In genomic region chr6:155252581-155252980, GRCh38 we compare ENCODE assay signal across 17 cellular contexts. TPM values are rescaled to one million over a fixed set of nuclear protein-coding genes. Genes with fewer than 3 reads are reported as not detected.
"Had no signal": no experiment of that assay in that cellular context is flagged by ENCODE, and none has a peak within 500 bp of the region (broad histone marks: within the 10 kb centered on the region; RNA-seq: fewer than 3 reads in every experiment).

No MANE protein-coding gene starts in this region.

- H3K27ac ChIP-seq: neutrophil, suprapubic skin, upper lobe of right lung had no signal

- ATAC-seq: activated CD8-positive, alpha-beta T cell treated with anti-CD3 and anti-CD28 coated beads for 36 hours; left lobe of liver; mucosa of descending colon; naive thymus-derived CD4-positive, alpha-beta T cell had no signal

- H3K4me1 ChIP-seq: upper lobe of right lung had no signal

- H3K4me3 ChIP-seq: dorsolateral prefrontal cortex, mucosa of descending colon, suprapubic skin, upper lobe of right lung had no signal

- DNase-seq: activated B cell treated with CpG ODN at 0.5 μM for 24 hours; activated CD4-positive, alpha-beta T cell treated with anti-CD3 and anti-CD28 coated beads for 48 hours; activated CD8-positive, alpha-beta memory T cell treated with anti-CD3 and anti-CD28 coated beads, Interleukin-2, amount 50 U/mL, for 4 hours; activated CD8-positive, alpha-beta T cell treated with anti-CD3 and anti-CD28 coated beads for 36 hours; glutamatergic neuron; islet precursor cell; mammary epithelial cell; mucosa of descending colon; naive thymus-derived CD4-positive, alpha-beta T cell; SW 1271; upper lobe of right lung had no signal

- H3K27me3 ChIP-seq: dorsolateral prefrontal cortex, neutrophil, suprapubic skin, upper lobe of right lung had no signal

- H3K9me3 ChIP-seq: mucosa of descending colon, neutrophil, suprapubic skin, upper lobe of right lung had no signal

RNA-seq across cellular contexts. Expression of gene CLDN20, which starts 11.2 kb away (rescaled TPM):
- total RNA-seq: activated B cell treated with CpG ODN at 0.5 μM for 24 hours; activated CD8-positive, alpha-beta T cell treated with anti-CD3 and anti-CD28 coated beads for 36 hours; left lobe of liver; mucosa of descending colon; naive thymus-derived CD4-positive, alpha-beta T cell; suprapubic skin; T-helper 2 cell treated with Interferon-gamma antibody and Interleukin-4, amounts not matched to agents 100 ng/mL and 5 ng/mL, for 36 hours; upper lobe of right lung had no signal
- polyA plus RNA-seq: esophagus; mammary epithelial cell; naive thymus-derived CD4-positive, alpha-beta T cell had no signal
